1 cellular context compared by ENCODE assay signal in the genomic region with DNA sequence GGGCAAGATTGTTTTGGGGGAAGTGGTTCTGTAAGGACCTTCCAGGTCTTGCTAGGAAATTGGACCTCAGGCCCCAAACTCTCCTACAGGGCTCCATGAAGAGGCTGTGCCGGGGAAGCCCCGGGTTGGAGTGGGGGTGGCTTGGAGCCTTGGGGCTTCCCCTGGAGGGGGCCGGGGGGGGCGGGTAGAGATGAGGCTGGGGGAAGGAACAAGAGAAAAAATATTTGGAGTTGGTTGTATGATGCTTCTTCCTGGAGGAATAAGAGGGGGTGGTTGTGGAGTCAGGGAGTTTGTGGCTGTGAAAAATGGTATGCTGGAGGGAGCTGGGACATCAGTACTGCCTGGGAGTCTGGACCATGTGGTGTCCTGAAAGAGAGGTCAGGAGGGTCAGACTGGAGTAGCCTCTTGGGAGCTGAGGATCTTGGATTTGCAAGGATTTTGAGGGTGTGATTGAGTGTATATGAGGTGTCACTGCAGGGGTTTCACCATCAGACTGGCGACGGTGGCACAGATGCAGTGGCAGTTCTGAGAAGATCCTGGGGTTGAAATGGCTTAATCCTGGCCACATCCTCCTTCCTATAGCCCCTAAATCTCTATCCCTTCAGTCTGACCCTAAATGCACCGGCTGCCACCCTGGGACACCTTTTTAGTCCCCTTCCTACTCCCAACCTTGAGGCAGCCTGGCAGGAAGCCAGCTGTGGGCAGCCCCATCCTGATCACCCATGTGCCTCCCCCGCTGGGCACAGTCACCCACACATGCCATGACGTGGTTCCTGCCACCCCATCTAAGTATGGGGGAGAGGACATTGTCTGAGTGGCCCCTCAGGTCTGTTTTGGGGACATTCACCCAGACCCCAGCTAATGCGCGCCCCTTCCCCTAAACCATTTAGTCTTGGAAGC.
TF ChIP-seq lines count a peak whose summit lies in the region.

No MANE protein-coding gene starts in this region.

TF ChIP-seq in GM23338, 12 proteins besides CTCF, POLR2A, EP300 and RAD21 (continued from another document):
- TF ChIP-seq, protein P1, sequence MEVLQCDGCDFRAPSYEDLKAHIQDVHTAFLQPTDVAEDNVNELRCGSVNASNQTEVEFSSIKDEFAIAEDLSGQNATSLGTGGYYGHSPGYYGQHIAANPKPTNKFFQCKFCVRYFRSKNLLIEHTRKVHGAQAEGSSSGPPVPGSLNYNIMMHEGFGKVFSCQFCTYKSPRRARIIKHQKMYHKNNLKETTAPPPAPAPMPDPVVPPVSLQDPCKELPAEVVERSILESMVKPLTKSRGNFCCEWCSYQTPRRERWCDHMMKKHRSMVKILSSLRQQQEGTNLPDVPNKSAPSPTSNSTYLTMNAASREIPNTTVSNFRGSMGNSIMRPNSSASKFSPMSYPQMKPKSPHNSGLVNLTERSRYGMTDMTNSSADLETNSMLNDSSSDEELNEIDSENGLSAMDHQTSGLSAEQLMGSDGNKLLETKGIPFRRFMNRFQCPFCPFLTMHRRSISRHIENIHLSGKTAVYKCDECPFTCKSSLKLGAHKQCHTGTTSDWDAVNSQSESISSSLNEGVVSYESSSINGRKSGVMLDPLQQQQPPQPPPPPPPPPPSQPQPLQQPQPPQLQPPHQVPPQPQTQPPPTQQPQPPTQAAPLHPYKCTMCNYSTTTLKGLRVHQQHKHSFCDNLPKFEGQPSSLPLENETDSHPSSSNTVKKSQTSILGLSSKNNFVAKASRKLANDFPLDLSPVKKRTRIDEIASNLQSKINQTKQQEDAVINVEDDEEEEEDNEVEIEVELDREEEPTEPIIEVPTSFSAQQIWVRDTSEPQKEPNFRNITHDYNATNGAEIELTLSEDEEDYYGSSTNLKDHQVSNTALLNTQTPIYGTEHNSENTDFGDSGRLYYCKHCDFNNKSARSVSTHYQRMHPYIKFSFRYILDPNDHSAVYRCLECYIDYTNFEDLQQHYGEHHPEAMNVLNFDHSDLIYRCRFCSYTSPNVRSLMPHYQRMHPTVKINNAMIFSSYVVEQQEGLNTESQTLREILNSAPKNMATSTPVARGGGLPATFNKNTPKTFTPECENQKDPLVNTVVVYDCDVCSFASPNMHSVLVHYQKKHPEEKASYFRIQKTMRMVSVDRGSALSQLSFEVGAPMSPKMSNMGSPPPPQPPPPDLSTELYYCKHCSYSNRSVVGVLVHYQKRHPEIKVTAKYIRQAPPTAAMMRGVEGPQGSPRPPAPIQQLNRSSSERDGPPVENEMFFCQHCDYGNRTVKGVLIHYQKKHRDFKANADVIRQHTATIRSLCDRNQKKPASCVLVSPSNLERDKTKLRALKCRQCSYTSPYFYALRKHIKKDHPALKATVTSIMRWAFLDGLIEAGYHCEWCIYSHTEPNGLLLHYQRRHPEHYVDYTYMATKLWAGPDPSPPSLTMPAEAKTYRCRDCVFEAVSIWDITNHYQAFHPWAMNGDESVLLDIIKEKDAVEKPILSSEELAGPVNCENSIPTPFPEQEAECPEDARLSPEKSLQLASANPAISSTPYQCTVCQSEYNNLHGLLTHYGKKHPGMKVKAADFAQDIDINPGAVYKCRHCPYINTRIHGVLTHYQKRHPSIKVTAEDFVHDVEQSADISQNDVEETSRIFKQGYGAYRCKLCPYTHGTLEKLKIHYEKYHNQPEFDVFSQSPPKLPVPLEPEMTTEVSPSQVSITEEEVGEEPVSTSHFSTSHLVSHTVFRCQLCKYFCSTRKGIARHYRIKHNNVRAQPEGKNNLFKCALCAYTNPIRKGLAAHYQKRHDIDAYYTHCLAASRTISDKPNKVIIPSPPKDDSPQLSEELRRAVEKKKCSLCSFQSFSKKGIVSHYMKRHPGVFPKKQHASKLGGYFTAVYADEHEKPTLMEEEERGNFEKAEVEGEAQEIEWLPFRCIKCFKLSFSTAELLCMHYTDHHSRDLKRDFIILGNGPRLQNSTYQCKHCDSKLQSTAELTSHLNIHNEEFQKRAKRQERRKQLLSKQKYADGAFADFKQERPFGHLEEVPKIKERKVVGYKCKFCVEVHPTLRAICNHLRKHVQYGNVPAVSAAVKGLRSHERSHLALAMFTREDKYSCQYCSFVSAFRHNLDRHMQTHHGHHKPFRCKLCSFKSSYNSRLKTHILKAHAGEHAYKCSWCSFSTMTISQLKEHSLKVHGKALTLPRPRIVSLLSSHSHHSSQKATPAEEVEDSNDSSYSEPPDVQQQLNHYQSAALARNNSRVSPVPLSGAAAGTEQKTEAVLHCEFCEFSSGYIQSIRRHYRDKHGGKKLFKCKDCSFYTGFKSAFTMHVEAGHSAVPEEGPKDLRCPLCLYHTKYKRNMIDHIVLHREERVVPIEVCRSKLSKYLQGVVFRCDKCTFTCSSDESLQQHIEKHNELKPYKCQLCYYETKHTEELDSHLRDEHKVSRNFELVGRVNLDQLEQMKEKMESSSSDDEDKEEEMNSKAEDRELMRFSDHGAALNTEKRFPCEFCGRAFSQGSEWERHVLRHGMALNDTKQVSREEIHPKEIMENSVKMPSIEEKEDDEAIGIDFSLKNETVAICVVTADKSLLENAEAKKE (CRISPR knock-in tag; IDR thresholded peaks at IDR 0.05), result no peak
- no peak for TF ChIP-seq JUNB (IDR thresholded peaks at IDR 0.05; ENCODE audit: unreplicated experiment)
- no peak for TF ChIP-seq EZH2 (IDR thresholded peaks at IDR 0.05; ENCODE audit: low read depth, unreplicated experiment)
- no peak for TF ChIP-seq ZNF331 (CRISPR knock-in tag; IDR thresholded peaks at IDR 0.05; ENCODE audit: low read depth)
- TF ChIP-seq NANOG (IDR thresholded peaks at IDR 0.05; ENCODE audit: borderline replicate concordance), result no peak
- TF ChIP-seq, protein P2, sequence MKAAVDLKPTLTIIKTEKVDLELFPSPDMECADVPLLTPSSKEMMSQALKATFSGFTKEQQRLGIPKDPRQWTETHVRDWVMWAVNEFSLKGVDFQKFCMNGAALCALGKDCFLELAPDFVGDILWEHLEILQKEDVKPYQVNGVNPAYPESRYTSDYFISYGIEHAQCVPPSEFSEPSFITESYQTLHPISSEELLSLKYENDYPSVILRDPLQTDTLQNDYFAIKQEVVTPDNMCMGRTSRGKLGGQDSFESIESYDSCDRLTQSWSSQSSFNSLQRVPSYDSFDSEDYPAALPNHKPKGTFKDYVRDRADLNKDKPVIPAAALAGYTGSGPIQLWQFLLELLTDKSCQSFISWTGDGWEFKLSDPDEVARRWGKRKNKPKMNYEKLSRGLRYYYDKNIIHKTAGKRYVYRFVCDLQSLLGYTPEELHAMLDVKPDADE (IDR thresholded peaks at IDR 0.05), result no peak
